Comparison of ENCODE assay signal across 11 cellular contexts in genomic region chr21:43808832-43809251, GRCh38.
"Had no signal": no experiment of that assay in that cellular context is flagged by ENCODE, and none has a peak within 500 bp of the region (broad histone marks: within the 10 kb centered on the region; RNA-seq: fewer than 3 reads in every experiment).

No MANE protein-coding gene starts in this region.

- H3K27ac Mint-ChIP-seq: activated naive CD4-positive, alpha-beta T cell treated with anti-CD3 and anti-CD28 coated beads, Interleukin-2, amount 50 U/mL, for 72 hours; endodermal cell; memory B cell; natural killer cell; T-helper 2 cell treated with Interferon-gamma antibody and Interleukin-4, amounts not matched to agents 5 μg/mL and 100 μg/mL, for 36 hours had no signal

- H3K36me3 Mint-ChIP-seq: activated naive CD4-positive, alpha-beta T cell treated with anti-CD3 and anti-CD28 coated beads, Interleukin-2, amount 50 U/mL, for 72 hours; memory B cell; natural killer cell had no signal

- ATAC-seq: activated CD4-positive, CD25-positive, alpha-beta regulatory T cell treated with anti-CD3 and anti-CD28 coated beads, Interleukin-2, amount 50 U/mL, for 24 hours; activated naive CD4-positive, alpha-beta T cell treated with anti-CD3 and anti-CD28 coated beads, Interleukin-2, amount 50 U/mL, for 72 hours; body of pancreas; esophagus mucosa; left lung; natural killer cell had no signal

- H3K9me3 Mint-ChIP-seq: activated naive CD4-positive, alpha-beta T cell treated with anti-CD3 and anti-CD28 coated beads, Interleukin-2, amount 50 U/mL, for 72 hours; endodermal cell; memory B cell; natural killer cell; T-helper 2 cell treated with Interferon-gamma antibody and Interleukin-4, amounts not matched to agents 5 μg/mL and 100 μg/mL, for 36 hours had no signal

- DNase-seq: amniotic stem cell; body of pancreas; endodermal cell; natural killer cell; stimulated activated CD4-positive, alpha-beta T cell treated with anti-CD3 and anti-CD28 coated beads, Interleukin-4, amount 100 ng/mL, for 24 hours had no signal

- H3K27ac ChIP-seq: body of pancreas, left lung had no signal

- H3K4me3 Mint-ChIP-seq: endodermal cell; memory B cell; natural killer cell; T-helper 2 cell treated with Interferon-gamma antibody and Interleukin-4, amounts not matched to agents 5 μg/mL and 100 μg/mL, for 36 hours had no signal

- H3K9me3 ChIP-seq: body of pancreas, left lung had no signal

- H3K4me3 ChIP-seq: body of pancreas, left lung had no signal

- H3K27me3 ChIP-seq: body of pancreas, left lung had no signal
